Comparison of ENCODE assay signal across 16 cellular contexts in genomic region chr2:71693286-71694270, GRCh38.
DNase-seq lines count a peak whose midpoint lies in the region; ATAC-seq and TF ChIP-seq lines count a peak whose summit lies in the region.
"Had no signal": no experiment of that assay in that cellular context is flagged by ENCODE, and none has a peak within 500 bp of the region (broad histone marks: within the 10 kb centered on the region; RNA-seq: fewer than 3 reads in every experiment).

No MANE protein-coding gene starts in this region.

- POLR2A ChIA-PET in PC-9 (lab: Charles Lee; ENCODE audit: unreplicated experiment), result no interaction called here

- no peaks in the 10 kb centered on the region for H3K9me2 ChIP-seq in PC-9 (ENCODE audit: insufficient read depth)

- H3K4me1 Mint-ChIP-seq in endothelial cell (ENCODE audit: unreplicated experiment) (peaks cover 15% of the 10 kb centered on the region), neural progenitor cell (peaks cover 22% of the 10 kb centered on the region)
- H3K4me1 Mint-ChIP-seq: CD4-positive, alpha-beta memory T cell had no signal

- H3K4me2 ChIP-seq in neural progenitor cell (no peak overlapping the region), PC-9 (no peak overlapping the region)

- peak overlapping the region; percentile 55 for H3K27ac Mint-ChIP-seq in endothelial cell (ENCODE audit: unreplicated experiment)
- peak overlapping the region; percentile 53 for H3K27ac Mint-ChIP-seq in neural progenitor cell
- H3K27ac Mint-ChIP-seq: CD4-positive, alpha-beta memory T cell had no signal

- CTCF ChIA-PET in PC-9 (lab: Charles Lee), result interaction anchor here (0.7 kb wide), 1 partner anchor 106 kb away, joined by 10 read pairs; no protein-coding TSS in a partner anchor

- H3K4me1 ChIP-seq in neural progenitor cell (peaks cover 15% of the 10 kb centered on the region), PC-9 (replicated peaks; ENCODE audit: insufficient read depth) (0 out of 2 replicates have a peak, but pooled peaks cover 11% of the 10 kb centered on the region)

- H3K4me3 Mint-ChIP-seq in endothelial cell (ENCODE audit: unreplicated experiment) (peak overlapping the region; percentile 52), neural progenitor cell (no peak overlapping the region)
- H3K4me3 Mint-ChIP-seq: CD4-positive, alpha-beta memory T cell had no signal

- H4K20me1 ChIP-seq in neural progenitor cell (ENCODE audit: low read depth) (no peaks in the 10 kb centered on the region), PC-9 (ENCODE audit: insufficient read depth) (no peaks in the 10 kb centered on the region)

- TF ChIP-seq CTCF in endothelial cell (IDR thresholded peaks at IDR 0.05; ENCODE audit: unreplicated experiment), result no peak
- no peak for TF ChIP-seq CTCF in neural progenitor cell (IDR thresholded peaks at IDR 0.05)
- no peak for TF ChIP-seq CTCF in PC-9 (conservative IDR thresholded peaks at IDR 0.05)

- intact Hi-C loops in left ventricle myocardium superior (cut with micrococcal nuclease), result no loop called here
- intact Hi-C loops in left cardiac atrium (cut with DNase I), result loop anchor here in 1 of 2 donors (10.0 kb wide), 1 partner anchor 79 kb away; no protein-coding TSS in a partner anchor
- intact Hi-C loops in PC-9 (cut with micrococcal nuclease; ENCODE audit: unreplicated experiment), result loop anchor here (10.0 kb wide), 1 partner anchor 101 kb away; no protein-coding TSS in a partner anchor

- ATAC-seq in left ventricle myocardium superior, result no peak
- no peak for ATAC-seq in left cardiac atrium
- ATAC-seq in HG03442 (IDR thresholded peaks at IDR 0.05; ENCODE audit: unreplicated experiment), result no peak

- H3K9ac ChIP-seq in neural progenitor cell, result no peak overlapping the region

- no TSS peak for BruUV-seq in PC-9 (replicated peaks; lab: Mats Ljungman, UMichigan)

- H3K36me3 Mint-ChIP-seq in endothelial cell (ENCODE audit: low read depth, unreplicated experiment) (peaks cover 47% of the 10 kb centered on the region), neural progenitor cell (no peaks in the 10 kb centered on the region)
- H3K36me3 Mint-ChIP-seq: CD4-positive, alpha-beta memory T cell had no signal

- no peaks in the 10 kb centered on the region for H3F3A ChIP-seq in neural progenitor cell (ENCODE audit: low read depth)
- H3F3A ChIP-seq in PC-9 (ENCODE audit: insufficient read depth, low read depth), result no peaks in the 10 kb centered on the region

- H3K9me3 Mint-ChIP-seq in endothelial cell (ENCODE audit: unreplicated experiment), result no peaks in the 10 kb centered on the region
- H3K9me3 Mint-ChIP-seq in neural progenitor cell, result peaks cover 16% of the 10 kb centered on the region

- H3K79me2 ChIP-seq in neural progenitor cell (ENCODE audit: low read depth) (no peaks in the 10 kb centered on the region), PC-9 (ENCODE audit: low read depth) (no peaks in the 10 kb centered on the region)

- H3K27me3 Mint-ChIP-seq in endothelial cell (ENCODE audit: unreplicated experiment) (peaks cover 50% of the 10 kb centered on the region), neural progenitor cell (ENCODE audit: insufficient read depth, low read depth) (peaks cover 21% of the 10 kb centered on the region)

- H3K36me3 ChIP-seq in neural progenitor cell, result no peaks in the 10 kb centered on the region
- no peaks in the 10 kb centered on the region for H3K36me3 ChIP-seq in PC-9 (ENCODE audit: low read depth)

- DNase-seq in left ventricle myocardium superior (peak; percentile 12), left cardiac atrium (no peak), endothelial cell (ENCODE audit: low spot score) (no peak), neural progenitor cell (ENCODE audit: low spot score) (no peak), activated gamma-delta T cell treated with Interleukin-2 at 50 U/mL for 16 hours (no peak), PC-9 (no peak)
- DNase-seq: GF-D8; HCEC 1CT; MM.1S; NCI-H1092; NCI-H1436 treated with DMSO at 0.1 percent for 48 hours; NCI-H2081; NK-92 treated with Interleukin-12 subunit alpha and Interleukin-12 subunit beta, amount 100 ng/mL, for 24 hours; OCI-M1 had no signal

- H2AFZ ChIP-seq in neural progenitor cell (replicated peaks), result no peak overlapping the region
- no peak overlapping the region for H2AFZ ChIP-seq in PC-9

- H3K27ac ChIP-seq in neural progenitor cell (no peak overlapping the region), PC-9 (no peak overlapping the region)

- no peaks in the 10 kb centered on the region for H3K27me3 ChIP-seq in neural progenitor cell
- no peaks in the 10 kb centered on the region for H3K27me3 ChIP-seq in PC-9 (ENCODE audit: insufficient read depth, low read depth)

- H3K9me3 ChIP-seq in neural progenitor cell (ENCODE audit: low read depth) (no peaks in the 10 kb centered on the region), PC-9 (ENCODE audit: insufficient read depth, low read depth) (no peaks in the 10 kb centered on the region)

- no peak overlapping the region for H3K4me3 ChIP-seq in neural progenitor cell
- H3K4me3 ChIP-seq in PC-9, result no peak overlapping the region
